20 cellular contexts compared by ENCODE assay signal in the genomic region with DNA sequence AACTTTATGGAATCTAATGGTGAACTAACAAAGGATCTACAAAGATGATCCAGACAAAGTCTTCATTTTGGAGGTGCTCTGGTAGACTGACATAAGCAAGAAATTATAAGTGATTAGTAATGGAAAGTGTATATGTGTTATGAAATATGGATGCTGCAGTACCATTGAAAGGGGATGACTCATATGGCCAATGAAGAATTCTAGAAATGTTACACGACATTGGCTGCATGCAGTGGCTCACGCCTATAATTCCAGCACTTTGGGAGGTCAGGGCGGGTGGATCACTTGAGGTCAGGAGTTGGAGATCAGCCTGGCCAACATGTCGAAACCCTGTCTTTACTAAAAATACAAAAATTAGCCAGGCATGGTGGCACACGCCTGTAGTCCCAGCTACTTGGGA. TPM values are rescaled to one million over a fixed set of nuclear protein-coding genes. Genes with fewer than 3 reads are reported as not detected.
"Had no signal": no experiment of that assay in that cellular context is flagged by ENCODE, and none has a peak within 500 bp of the region (broad histone marks: within the 10 kb centered on the region; RNA-seq: fewer than 3 reads in every experiment).

No MANE protein-coding gene starts in this region.

- H3K27ac Mint-ChIP-seq: activated CD4-positive, alpha-beta T cell treated with anti-CD3 and anti-CD28 coated beads, Interleukin-2, amount 10 ng/mL, durations not matched to agents 7 days and 5 days; endodermal cell; naive thymus-derived CD8-positive, alpha-beta T cell; stimulated activated memory B cell treated with anti-CD40 and anti-IgM and Interleukin-4, amounts not matched to agents 10 μg/mL and 1 μg/mL and 100 μg/mL, for 72 hours had no signal

- H3K9me3 Mint-ChIP-seq: activated CD4-positive, alpha-beta T cell treated with anti-CD3 and anti-CD28 coated beads, Interleukin-2, amount 10 ng/mL, durations not matched to agents 7 days and 5 days; endodermal cell; stimulated activated memory B cell treated with anti-CD40 and anti-IgM and Interleukin-4, amounts not matched to agents 10 μg/mL and 1 μg/mL and 100 μg/mL, for 72 hours had no signal

- H3K36me3 Mint-ChIP-seq: naive thymus-derived CD8-positive, alpha-beta T cell; stimulated activated memory B cell treated with anti-CD40 and anti-IgM and Interleukin-4, amounts not matched to agents 10 μg/mL and 1 μg/mL and 100 μg/mL, for 72 hours had no signal

- H3K4me3 ChIP-seq: ascending aorta, cardiac muscle cell, dorsolateral prefrontal cortex had no signal

- H3K4me3 Mint-ChIP-seq: activated CD4-positive, alpha-beta T cell treated with anti-CD3 and anti-CD28 coated beads, Interleukin-2, amount 10 ng/mL, durations not matched to agents 7 days and 5 days; endodermal cell; naive thymus-derived CD8-positive, alpha-beta T cell; stimulated activated memory B cell treated with anti-CD40 and anti-IgM and Interleukin-4, amounts not matched to agents 10 μg/mL and 1 μg/mL and 100 μg/mL, for 72 hours had no signal

- H3K27me3 ChIP-seq: ascending aorta, cardiac muscle cell, dorsolateral prefrontal cortex had no signal

- H3K4me1 ChIP-seq: ascending aorta, foreskin keratinocyte had no signal

- H3K4me1 Mint-ChIP-seq: activated CD4-positive, alpha-beta T cell treated with anti-CD3 and anti-CD28 coated beads, Interleukin-2, amount 10 ng/mL, durations not matched to agents 7 days and 5 days; endodermal cell; naive thymus-derived CD8-positive, alpha-beta T cell; stimulated activated memory B cell treated with anti-CD40 and anti-IgM and Interleukin-4, amounts not matched to agents 10 μg/mL and 1 μg/mL and 100 μg/mL, for 72 hours had no signal

- DNase-seq: activated CD4-positive, alpha-beta T cell treated with anti-CD3 and anti-CD28 coated beads, Interleukin-2, amount 10 ng/mL, durations not matched to agents 7 days and 5 days; activated naive CD4-positive, alpha-beta T cell; dorsolateral prefrontal cortex; endodermal cell; erythroblast; glutamatergic neuron; hypothalamus; left ventricle myocardium superior; mesenchymal stem cell; naive thymus-derived CD8-positive, alpha-beta T cell; retina; stimulated activated CD4-positive, alpha-beta T cell treated with anti-CD3 and anti-CD28 coated beads, Interleukin-2, amount 100 ng/mL, for 48 hours; T-helper 9 cell had no signal

- H3K9me3 ChIP-seq: ascending aorta, neutrophil had no signal

- H3K36me3 ChIP-seq: ascending aorta, cardiac muscle cell, neutrophil had no signal

- ATAC-seq: foreskin keratinocyte; left ventricle myocardium superior; naive thymus-derived CD8-positive, alpha-beta T cell; stimulated activated memory B cell treated with anti-CD40 and anti-IgM and Interleukin-4, amounts not matched to agents 10 μg/mL and 1 μg/mL and 100 μg/mL, for 72 hours had no signal

RNA-seq across cellular contexts. Expression of a gene that starts 23.5 kb away (rescaled TPM):
- total RNA-seq: activated CD4-positive, alpha-beta T cell treated with anti-CD3 and anti-CD28 coated beads, Interleukin-2, amount 10 ng/mL, durations not matched to agents 7 days and 5 days; activated CD8-positive, alpha-beta memory T cell treated with anti-CD3 and anti-CD28 coated beads for 36 hours; cardiac muscle cell; naive thymus-derived CD8-positive, alpha-beta T cell; skeletal muscle tissue had no signal
